In the genomic region with DNA sequence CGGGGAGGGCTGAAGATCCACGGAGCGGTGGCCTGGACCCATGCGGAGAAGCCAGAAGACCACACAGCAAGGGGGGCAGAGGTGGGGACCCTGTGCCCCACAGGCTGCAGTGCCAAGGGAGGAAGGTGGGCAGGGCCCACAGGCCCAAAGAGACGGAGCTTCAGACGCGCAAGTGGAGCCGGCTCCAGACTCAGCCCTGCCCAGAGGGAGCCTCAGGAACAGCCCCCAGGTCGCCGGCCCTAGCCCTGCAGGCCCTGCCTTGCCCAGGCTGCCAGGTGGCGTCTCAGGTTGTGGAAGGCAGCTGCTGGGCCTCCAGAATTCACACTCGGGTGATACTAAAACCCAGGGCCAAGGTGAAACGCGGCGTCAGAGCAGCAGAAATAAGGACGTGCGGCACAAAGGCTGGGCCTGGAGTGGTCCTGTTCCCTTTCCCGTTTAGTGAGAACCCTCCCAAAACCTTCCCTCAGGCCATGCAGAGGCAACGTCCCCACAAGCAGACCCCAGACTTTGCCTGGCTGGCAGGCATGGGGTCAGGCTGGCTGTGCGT, we compare ENCODE assay signal across 13 cellular contexts. TPM values are rescaled to one million over a fixed set of nuclear protein-coding genes. Genes with fewer than 3 reads are reported as not detected.
A peak's percentile ranks its signal among the peaks of the same experiment; 100 is the strongest.
DNase-seq lines count a peak whose midpoint lies in the region; ATAC-seq and TF ChIP-seq lines count a peak whose summit lies in the region.
"Had no signal": no experiment of that assay in that cellular context is flagged by ENCODE, and none has a peak within 500 bp of the region (broad histone marks: within the 10 kb centered on the region; RNA-seq: fewer than 3 reads in every experiment).

No MANE protein-coding gene starts in this region.

- H3K27me3 ChIP-seq in osteoblast (ENCODE audit: insufficient read depth, low read length): no peaks in the 10 kb centered on the region

- no peak overlapping the region for H2AFZ ChIP-seq in osteoblast (ENCODE audit: low read length)

- no peak for ATAC-seq in HG02678 (IDR thresholded peaks at IDR 0.05; ENCODE audit: unreplicated experiment)

- no peaks in the 10 kb centered on the region for H3K9me3 ChIP-seq in osteoblast (ENCODE audit: low read depth, low read length)

- H3K4me3 ChIP-seq in coronary artery (no peak overlapping the region), osteoblast (ENCODE audit: insufficient read depth, low read length) (no peak overlapping the region)

- no peak overlapping the region for H3K4me2 ChIP-seq in osteoblast (ENCODE audit: insufficient read depth, low read length)

- H3K27me3 Mint-ChIP-seq in IgD-negative memory B cell: no peaks in the 10 kb centered on the region
- H3K27me3 Mint-ChIP-seq: activated CD4-positive, alpha-beta T cell treated with anti-CD3 and anti-CD28 coated beads, Interleukin-2, amount 10 ng/mL, durations not matched to agents 24 days and 14 days had no signal

- TF ChIP-seq CTCF in coronary artery (IDR thresholded peaks at IDR 0.05): no peak
- no peak for TF ChIP-seq CTCF in osteoblast (IDR thresholded peaks at IDR 0.05; ENCODE audit: extremely low read depth, low read depth, low read length)

- peaks cover 7 to 13% (median 13%) of the 10 kb centered on the region in 3 donors for H3K4me1 Mint-ChIP-seq in IgD-negative memory B cell

- H3K27ac Mint-ChIP-seq in IgD-negative memory B cell: peak overlapping the region in 2 of 3 donors; percentile 86 to 97
- H3K27ac Mint-ChIP-seq: activated CD4-positive, alpha-beta T cell treated with anti-CD3 and anti-CD28 coated beads, Interleukin-2, amount 10 ng/mL, durations not matched to agents 24 days and 14 days; nephron had no signal

- H3K79me2 ChIP-seq in osteoblast (ENCODE audit: insufficient read depth, low read length): peaks cover 16% of the 10 kb centered on the region

- no peaks in the 10 kb centered on the region for H3K9me3 Mint-ChIP-seq in IgD-negative memory B cell
- H3K9me3 Mint-ChIP-seq: activated CD4-positive, alpha-beta T cell treated with anti-CD3 and anti-CD28 coated beads, Interleukin-2, amount 10 ng/mL, durations not matched to agents 24 days and 14 days had no signal

- H3K27ac ChIP-seq in coronary artery (no peak overlapping the region), osteoblast (ENCODE audit: low read depth, low read length) (no peak overlapping the region)

- DNase-seq in D341Med (ENCODE audit: low spot score) (peak; percentile 41), coronary artery (ENCODE audit: low spot score) (peak; percentile 69), osteoblast (ENCODE audit: insufficient read length, low spot score, missing footprints) (peak; percentile 57), iPS-NIHi11 (ENCODE audit: low spot score) (no peak), activated gamma-delta T cell (lab: John Stamatoyannopoulos, UW) (no peak)
- DNase-seq: activated CD4-positive, alpha-beta T cell treated with anti-CD3 and anti-CD28 coated beads, Interleukin-2, amount 10 ng/mL, durations not matched to agents 24 days and 14 days; NCI-H1417 treated with DMSO at 0.1 percent for 48 hours; NCI-H2227 treated with DMSO at 0.1 percent for 48 hours; stimulated activated CD4-positive, alpha-beta T cell treated with anti-CD3 and anti-CD28 coated beads, Interleukin-15, amount 100 ng/mL, for 24 hours had no signal

- H4K20me1 ChIP-seq in osteoblast (ENCODE audit: insufficient read depth, low read length): peaks cover 15% of the 10 kb centered on the region

- H3K4me1 ChIP-seq in osteoblast (ENCODE audit: insufficient read depth, low read length): no peaks in the 10 kb centered on the region

- H3K36me3 ChIP-seq in osteoblast (ENCODE audit: insufficient read depth, low read length): no peaks in the 10 kb centered on the region

- H3K4me3 Mint-ChIP-seq in IgD-negative memory B cell: no peak overlapping the region
- H3K4me3 Mint-ChIP-seq: activated CD4-positive, alpha-beta T cell treated with anti-CD3 and anti-CD28 coated beads, Interleukin-2, amount 10 ng/mL, durations not matched to agents 24 days and 14 days; nephron; T-helper 2 cell treated with Interferon-gamma antibody and Interleukin-4, amounts not matched to agents 5 μg/mL and 100 μg/mL, for 36 hours had no signal

- H3K36me3 Mint-ChIP-seq in IgD-negative memory B cell: peaks cover 9% of the 10 kb centered on the region

RNA-seq across cellular contexts. Expression of a gene that starts 36.8 kb away (rescaled TPM):
- polyA plus RNA-seq in IgD-negative memory B cell: 30.3 TPM
- total RNA-seq in osteoblast: 31.8 and 35.8 TPM in 2 replicates

RNA-seq across cellular contexts. Expression of a gene that starts 49.8 kb away (rescaled TPM):
- 10.9 TPM for polyA plus RNA-seq in IgD-negative memory B cell
- 9.4 and 11.2 TPM in 2 replicates for total RNA-seq in osteoblast

Comparison
In these comparisons a context has a peak if more than half of its experiments do, and no peak if none do; other contexts are left out.
1. DNase-seq: peak in D341Med (single experiment), coronary artery (single experiment) and osteoblast (single experiment); none in iPS-NIHi11 (single experiment) and activated gamma-delta T cell (single experiment).